1 cellular context compared by ENCODE assay signal in the genomic region with DNA sequence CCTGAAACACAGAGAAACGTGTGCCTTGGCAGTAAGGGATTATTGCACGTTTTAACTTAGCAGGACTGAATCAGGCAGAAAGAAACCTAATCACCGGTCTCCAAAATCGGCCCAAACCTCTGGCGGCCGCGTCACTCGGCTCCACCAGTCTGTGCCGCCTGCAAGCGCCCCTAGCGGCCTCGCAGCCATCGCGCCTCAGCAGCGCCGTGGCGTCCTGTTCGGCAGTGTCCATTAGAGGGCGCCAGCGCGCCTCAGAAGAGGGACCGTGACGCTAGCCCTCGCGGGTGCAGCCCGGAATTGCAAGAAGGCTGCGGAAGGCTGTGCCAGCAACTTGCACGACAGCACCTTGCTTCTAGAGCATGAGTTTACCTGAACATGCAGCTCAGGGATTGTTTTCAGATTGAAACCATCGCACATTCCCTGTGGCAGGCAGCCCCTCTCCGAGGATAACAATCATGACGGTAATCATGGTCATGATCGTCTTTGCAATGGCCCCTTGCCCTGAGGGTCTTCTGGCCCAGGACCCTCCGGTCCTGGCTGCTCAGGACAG.
TF ChIP-seq lines count a peak whose summit lies in the region.

No MANE protein-coding gene starts in this region.

TF ChIP-seq in HepG2, 621 proteins besides CTCF, POLR2A, EP300 and RAD21 (continued from another document and continues in another):
- 0 out of 2 replicates have a peak, but pooled peaks have one; percentile 47 for TF ChIP-seq TFE3 (CRISPR knock-in tag; IDR thresholded peaks at IDR 0.05)
- peak; percentile 81 for TF ChIP-seq ZNF556 (CRISPR knock-in tag; IDR thresholded peaks at IDR 0.05; ENCODE audit: borderline replicate concordance)
- no peak for TF ChIP-seq FOXA1 (IDR thresholded peaks at IDR 0.05)
- peak; percentile 37; the same call in 1 of the 2 replicates for TF ChIP-seq FOXA1 (CRISPR knock-in tag; IDR thresholded peaks at IDR 0.05)
- TF ChIP-seq, protein P1, sequence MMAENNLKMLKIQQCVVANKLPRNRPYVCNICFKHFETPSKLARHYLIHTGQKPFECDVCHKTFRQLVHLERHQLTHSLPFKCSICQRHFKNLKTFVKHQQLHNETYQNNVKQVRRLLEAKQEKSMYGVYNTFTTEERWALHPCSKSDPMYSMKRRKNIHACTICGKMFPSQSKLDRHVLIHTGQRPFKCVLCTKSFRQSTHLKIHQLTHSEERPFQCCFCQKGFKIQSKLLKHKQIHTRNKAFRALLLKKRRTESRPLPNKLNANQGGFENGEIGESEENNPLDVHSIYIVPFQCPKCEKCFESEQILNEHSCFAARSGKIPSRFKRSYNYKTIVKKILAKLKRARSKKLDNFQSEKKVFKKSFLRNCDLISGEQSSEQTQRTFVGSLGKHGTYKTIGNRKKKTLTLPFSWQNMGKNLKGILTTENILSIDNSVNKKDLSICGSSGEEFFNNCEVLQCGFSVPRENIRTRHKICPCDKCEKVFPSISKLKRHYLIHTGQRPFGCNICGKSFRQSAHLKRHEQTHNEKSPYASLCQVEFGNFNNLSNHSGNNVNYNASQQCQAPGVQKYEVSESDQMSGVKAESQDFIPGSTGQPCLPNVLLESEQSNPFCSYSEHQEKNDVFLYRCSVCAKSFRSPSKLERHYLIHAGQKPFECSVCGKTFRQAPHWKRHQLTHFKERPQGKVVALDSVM (CRISPR knock-in tag; IDR thresholded peaks at IDR 0.05) = peak; percentile 44; the same call in 1 of the 2 replicates
- TF ChIP-seq ZNF558 (CRISPR knock-in tag; IDR thresholded peaks at IDR 0.05; ENCODE audit: borderline replicate concordance) = no peak
- peak; percentile 39; the same call in 1 of the 2 replicates for TF ChIP-seq THAP8 (CRISPR knock-in tag; IDR thresholded peaks at IDR 0.05; ENCODE audit: borderline replicate concordance)
- 0 out of 2 replicates have a peak, but pooled peaks have one; percentile 54 for TF ChIP-seq ZSCAN5A (CRISPR knock-in tag; IDR thresholded peaks at IDR 0.05; ENCODE audit: borderline replicate concordance)
- TF ChIP-seq CBX5 (CRISPR knock-in tag; IDR thresholded peaks at IDR 0.05; ENCODE audit: borderline replicate concordance) = peak; percentile 95
- peak; percentile 99 to 100 for TF ChIP-seq HMGXB4 (CRISPR knock-in tag; IDR thresholded peaks at IDR 0.05; ENCODE audit: borderline replicate concordance in 1 of 2, low read depth in 1 of 2)
- TF ChIP-seq LCORL (IDR thresholded peaks at IDR 0.05) = no peak
- TF ChIP-seq LCORL (CRISPR knock-in tag; IDR thresholded peaks at IDR 0.05) = peak; percentile 88
- TF ChIP-seq RBM39 (IDR thresholded peaks at IDR 0.05; ENCODE audit: low read depth, low read length, poor library complexity, severe bottlenecking) = peak; percentile 92
- peak; percentile 87 for TF ChIP-seq RFXAP (CRISPR knock-in tag; IDR thresholded peaks at IDR 0.05; ENCODE audit: borderline replicate concordance)
- peak; percentile 48; the same call in 1 of the 2 replicates for TF ChIP-seq ZNF607 (CRISPR knock-in tag; IDR thresholded peaks at IDR 0.05; ENCODE audit: borderline replicate concordance)
- TF ChIP-seq NFIC (IDR thresholded peaks at IDR 0.05; ENCODE audit: low read length) = no peak
- no peak; the same call in 1 of the 2 replicates for TF ChIP-seq ZFP90 (CRISPR knock-in tag; IDR thresholded peaks at IDR 0.05; ENCODE audit: borderline replicate concordance)
- no peak for TF ChIP-seq NRL (CRISPR knock-in tag; IDR thresholded peaks at IDR 0.05; ENCODE audit: borderline replicate concordance)
- TF ChIP-seq ZNF34 (CRISPR knock-in tag; IDR thresholded peaks at IDR 0.05; ENCODE audit: borderline replicate concordance) = no peak
- peak; percentile 37; the same call in 1 of the 2 replicates for TF ChIP-seq ZNF709 (CRISPR knock-in tag; IDR thresholded peaks at IDR 0.05)
- peak; percentile 82 for TF ChIP-seq TEAD3 (CRISPR knock-in tag; optimal IDR thresholded peaks at IDR 0.05; ENCODE audit: borderline replicate concordance)
- TF ChIP-seq ZNF160 (CRISPR knock-in tag; IDR thresholded peaks at IDR 0.05) = no peak
- no peak for TF ChIP-seq SP4 (CRISPR knock-in tag; IDR thresholded peaks at IDR 0.05)
- TF ChIP-seq TFDP2 (CRISPR knock-in tag; IDR thresholded peaks at IDR 0.05) = peak; percentile 67; the same call in 1 of the 2 replicates
- no peak for TF ChIP-seq ATM (IDR thresholded peaks at IDR 0.05; ENCODE audit: borderline replicate concordance)
- TF ChIP-seq ZNF747 (CRISPR knock-in tag; IDR thresholded peaks at IDR 0.05; ENCODE audit: borderline replicate concordance) = peak; percentile 87
- TF ChIP-seq, protein P2, sequence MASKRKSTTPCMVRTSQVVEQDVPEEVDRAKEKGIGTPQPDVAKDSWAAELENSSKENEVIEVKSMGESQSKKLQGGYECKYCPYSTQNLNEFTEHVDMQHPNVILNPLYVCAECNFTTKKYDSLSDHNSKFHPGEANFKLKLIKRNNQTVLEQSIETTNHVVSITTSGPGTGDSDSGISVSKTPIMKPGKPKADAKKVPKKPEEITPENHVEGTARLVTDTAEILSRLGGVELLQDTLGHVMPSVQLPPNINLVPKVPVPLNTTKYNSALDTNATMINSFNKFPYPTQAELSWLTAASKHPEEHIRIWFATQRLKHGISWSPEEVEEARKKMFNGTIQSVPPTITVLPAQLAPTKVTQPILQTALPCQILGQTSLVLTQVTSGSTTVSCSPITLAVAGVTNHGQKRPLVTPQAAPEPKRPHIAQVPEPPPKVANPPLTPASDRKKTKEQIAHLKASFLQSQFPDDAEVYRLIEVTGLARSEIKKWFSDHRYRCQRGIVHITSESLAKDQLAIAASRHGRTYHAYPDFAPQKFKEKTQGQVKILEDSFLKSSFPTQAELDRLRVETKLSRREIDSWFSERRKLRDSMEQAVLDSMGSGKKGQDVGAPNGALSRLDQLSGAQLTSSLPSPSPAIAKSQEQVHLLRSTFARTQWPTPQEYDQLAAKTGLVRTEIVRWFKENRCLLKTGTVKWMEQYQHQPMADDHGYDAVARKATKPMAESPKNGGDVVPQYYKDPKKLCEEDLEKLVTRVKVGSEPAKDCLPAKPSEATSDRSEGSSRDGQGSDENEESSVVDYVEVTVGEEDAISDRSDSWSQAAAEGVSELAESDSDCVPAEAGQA (IDR thresholded peaks at IDR 0.05; ENCODE audit: low read depth) = no peak
- TF ChIP-seq, protein P2 (CRISPR knock-in tag; IDR thresholded peaks at IDR 0.05; ENCODE audit: borderline replicate concordance) = no peak
- no peak for TF ChIP-seq TRIM22 (IDR thresholded peaks at IDR 0.05)
- TF ChIP-seq DNMT3B (CRISPR knock-in tag; conservative IDR thresholded peaks at IDR 0.05) = 0 out of 2 replicates have a peak, but pooled peaks have one; percentile 41
- TF ChIP-seq, protein P3, sequence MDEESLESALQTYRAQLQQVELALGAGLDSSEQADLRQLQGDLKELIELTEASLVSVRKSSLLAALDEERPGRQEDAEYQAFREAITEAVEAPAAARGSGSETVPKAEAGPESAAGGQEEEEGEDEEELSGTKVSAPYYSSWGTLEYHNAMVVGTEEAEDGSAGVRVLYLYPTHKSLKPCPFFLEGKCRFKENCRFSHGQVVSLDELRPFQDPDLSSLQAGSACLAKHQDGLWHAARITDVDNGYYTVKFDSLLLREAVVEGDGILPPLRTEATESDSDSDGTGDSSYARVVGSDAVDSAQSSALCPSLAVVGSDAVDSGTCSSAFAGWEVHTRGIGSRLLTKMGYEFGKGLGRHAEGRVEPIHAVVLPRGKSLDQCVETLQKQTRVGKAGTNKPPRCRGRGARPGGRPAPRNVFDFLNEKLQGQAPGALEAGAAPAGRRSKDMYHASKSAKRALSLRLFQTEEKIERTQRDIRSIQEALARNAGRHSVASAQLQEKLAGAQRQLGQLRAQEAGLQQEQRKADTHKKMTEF (CRISPR knock-in tag; IDR thresholded peaks at IDR 0.05) = peak; percentile 81
- TF ChIP-seq ISL2 (CRISPR knock-in tag; IDR thresholded peaks at IDR 0.05) = peak; percentile 72
- peak; percentile 78; the same call in 1 of the 2 replicates for TF ChIP-seq ZSCAN31 (CRISPR knock-in tag; IDR thresholded peaks at IDR 0.05; ENCODE audit: low read depth)
- TF ChIP-seq EEA1 (CRISPR knock-in tag; IDR thresholded peaks at IDR 0.05; ENCODE audit: borderline replicate concordance) = no peak
- TF ChIP-seq SP1 (IDR thresholded peaks at IDR 0.05) = no peak
- no peak; the same call in 1 of the 2 replicates for TF ChIP-seq SP1 (CRISPR knock-in tag; IDR thresholded peaks at IDR 0.05)
- no peak for TF ChIP-seq ZNF782 (CRISPR knock-in tag; IDR thresholded peaks at IDR 0.05; ENCODE audit: borderline replicate concordance)
- TF ChIP-seq ZNF672 (CRISPR knock-in tag; IDR thresholded peaks at IDR 0.05) = 0 out of 2 replicates have a peak, but pooled peaks have one; percentile 55
- TF ChIP-seq HNF4G (IDR thresholded peaks at IDR 0.05; ENCODE audit: borderline replicate concordance, low read depth, low read length) = no peak
- TF ChIP-seq HNF4G (CRISPR knock-in tag; IDR thresholded peaks at IDR 0.05; ENCODE audit: borderline replicate concordance, low read depth) = no peak; the same call in 1 of the 2 replicates
- TF ChIP-seq REL (CRISPR knock-in tag; conservative IDR thresholded peaks at IDR 0.05) = 0 out of 2 replicates have a peak, but pooled peaks have one; percentile 64
